ENCODE assay signal across 13 cellular contexts in genomic region chr4:1784789-1785591, GRCh38. TPM values are rescaled to one million over a fixed set of nuclear protein-coding genes. Genes with fewer than 3 reads are reported as not detected.
DNase-seq lines count a peak whose midpoint lies in the region; ATAC-seq and TF ChIP-seq lines count a peak whose summit lies in the region.
"Had no signal": no experiment of that assay in that cellular context is flagged by ENCODE, and none has a peak within 500 bp of the region (broad histone marks: within the 10 kb centered on the region; RNA-seq: fewer than 3 reads in every experiment).

No MANE protein-coding gene starts in this region.

- H3K27me3 ChIP-seq in BLaER1: 0 out of 2 replicates have a peak, but pooled peaks cover 5% of the 10 kb centered on the region
- no peaks in the 10 kb centered on the region for H3K27me3 ChIP-seq in WERI-Rb-1 (ENCODE audit: insufficient read depth, low read depth, severe bottlenecking)
- H3K27me3 ChIP-seq in heart right ventricle: no peaks in the 10 kb centered on the region
- H3K27me3 ChIP-seq in CD4-positive, alpha-beta memory T cell (ENCODE audit: insufficient read depth, low read length): no peaks in the 10 kb centered on the region

- no peaks in the 10 kb centered on the region for H3K36me3 Mint-ChIP-seq in nephron progenitor cell (ENCODE audit: low read depth)
- no peaks in the 10 kb centered on the region for H3K36me3 Mint-ChIP-seq in CD4-positive, alpha-beta memory T cell
- H3K36me3 Mint-ChIP-seq in stimulated activated effector memory CD8-positive, alpha-beta T cell treated with anti-CD3 and anti-CD28 coated beads, Interleukin-12 subunit alpha, Interleukin-12 subunit beta, amount 100 ng/mL, for 72 hours: no peaks in the 10 kb centered on the region
- H3K36me3 Mint-ChIP-seq: WTC11 had no signal

- H3K27ac ChIP-seq in BLaER1: peak overlapping the region; percentile 20; the same call in 1 of the 2 replicates
- H3K27ac ChIP-seq in WERI-Rb-1: no peak overlapping the region
- H3K27ac ChIP-seq in heart right ventricle: peak overlapping the region in 5 of 10 donors; percentile 46 to 68 (median 55)
- H3K27ac ChIP-seq in CD4-positive, alpha-beta memory T cell (ENCODE audit: low read depth, low read length): no peak overlapping the region

- H3K9me3 ChIP-seq in BLaER1 (no peaks in the 10 kb centered on the region), WERI-Rb-1 (ENCODE audit: severe bottlenecking) (no peaks in the 10 kb centered on the region), heart right ventricle (no peaks in the 10 kb centered on the region)
- no peaks in the 10 kb centered on the region for H3K9me3 ChIP-seq in CD4-positive, alpha-beta memory T cell (ENCODE audit: control insufficient read depth in 1 of 2, low read length in 2 of 2)

- peak overlapping the region; percentile 76 for H3K4me2 ChIP-seq in BLaER1

- TF ChIP-seq CTCF in WERI-Rb-1 (IDR thresholded peaks at IDR 0.05; ENCODE audit: low read depth, low read length) (no peak), heart right ventricle (IDR thresholded peaks at IDR 0.05) (no peak), nephron progenitor cell (IDR thresholded peaks at IDR 0.05) (no peak)

- CTCF ChIA-PET in CD4-positive, alpha-beta memory T cell (lab: Charles Lee; ENCODE audit: partially characterized antibody): interaction anchor here (0.9 kb wide), 1 partner anchor 23 kb away, joined by 3 read pairs; no protein-coding TSS in a partner anchor

- H3K4me3 ChIP-seq in BLaER1: no peak overlapping the region
- H3K4me3 ChIP-seq in WERI-Rb-1 (ENCODE audit: low read depth, low read length): no peak overlapping the region
- no peak overlapping the region for H3K4me3 ChIP-seq in heart right ventricle
- no peak overlapping the region for H3K4me3 ChIP-seq in CD4-positive, alpha-beta memory T cell (ENCODE audit: low read length in 2 of 2)

- H3K4me1 Mint-ChIP-seq in nephron progenitor cell: peaks cover 13% of the 10 kb centered on the region
- H3K4me1 Mint-ChIP-seq in CD4-positive, alpha-beta memory T cell: no peaks in the 10 kb centered on the region
- H3K4me1 Mint-ChIP-seq in stimulated activated effector memory CD8-positive, alpha-beta T cell treated with anti-CD3 and anti-CD28 coated beads, Interleukin-12 subunit alpha, Interleukin-12 subunit beta, amount 100 ng/mL, for 72 hours: no peaks in the 10 kb centered on the region

- POLR2A ChIA-PET in CD4-positive, alpha-beta memory T cell (lab: Charles Lee; ENCODE audit: partially characterized antibody): no interaction called here

- peak overlapping the region; percentile 69 for H3K27ac Mint-ChIP-seq in nephron progenitor cell
- H3K27ac Mint-ChIP-seq in CD4-positive, alpha-beta memory T cell: no peak overlapping the region
- H3K27ac Mint-ChIP-seq in stimulated activated effector memory CD8-positive, alpha-beta T cell treated with anti-CD3 and anti-CD28 coated beads, Interleukin-12 subunit alpha, Interleukin-12 subunit beta, amount 100 ng/mL, for 72 hours: no peak overlapping the region
- H3K27ac Mint-ChIP-seq: WTC11 had no signal

- H3K4me1 ChIP-seq in BLaER1 (peaks cover 49% of the 10 kb centered on the region), heart right ventricle (peaks cover 0 to 15% (median 12%) of the 10 kb centered on the region in 9 donors)
- H3K4me1 ChIP-seq in CD4-positive, alpha-beta memory T cell (ENCODE audit: insufficient read depth, low read length): no peaks in the 10 kb centered on the region

- peaks cover 10% of the 10 kb centered on the region for H3K27me3 Mint-ChIP-seq in nephron progenitor cell (ENCODE audit: low read depth, poor library complexity)
- H3K27me3 Mint-ChIP-seq in CD4-positive, alpha-beta memory T cell: no peaks in the 10 kb centered on the region

- peaks cover 7% of the 10 kb centered on the region for H4K20me1 ChIP-seq in BLaER1

- no peak overlapping the region for H3K9ac ChIP-seq in BLaER1

- H3K9me3 Mint-ChIP-seq in nephron progenitor cell: no peaks in the 10 kb centered on the region
- no peaks in the 10 kb centered on the region for H3K9me3 Mint-ChIP-seq in CD4-positive, alpha-beta memory T cell
- H3K9me3 Mint-ChIP-seq in stimulated activated effector memory CD8-positive, alpha-beta T cell treated with anti-CD3 and anti-CD28 coated beads, Interleukin-12 subunit alpha, Interleukin-12 subunit beta, amount 100 ng/mL, for 72 hours: no peaks in the 10 kb centered on the region
- H3K9me3 Mint-ChIP-seq: WTC11 had no signal

- ATAC-seq in heart right ventricle: peak; percentile 63 to 92 (median 78)
- no peak for ATAC-seq in stimulated activated effector memory CD8-positive, alpha-beta T cell treated with anti-CD3 and anti-CD28 coated beads, Interleukin-12 subunit alpha, Interleukin-12 subunit beta, amount 100 ng/mL, for 72 hours
- no peak for ATAC-seq in GM21381 (IDR thresholded peaks at IDR 0.05; ENCODE audit: unreplicated experiment)
- ATAC-seq: WTC11 had no signal

- H3K36me3 ChIP-seq in BLaER1 (no peaks in the 10 kb centered on the region), WERI-Rb-1 (no peaks in the 10 kb centered on the region), heart right ventricle (no peaks in the 10 kb centered on the region)
- H3K36me3 ChIP-seq in CD4-positive, alpha-beta memory T cell (ENCODE audit: insufficient read depth, low read length): no peaks in the 10 kb centered on the region

- DNase-seq in WERI-Rb-1 (peak; percentile 41), heart right ventricle (peak; percentile 51 to 61), nephron progenitor cell (no peak), midbrain (lab: John Stamatoyannopoulos, UW) (no peak)
- no peak for DNase-seq in CD4-positive, alpha-beta memory T cell
- no peak for DNase-seq in stimulated activated effector memory CD8-positive, alpha-beta T cell treated with anti-CD3 and anti-CD28 coated beads, Interleukin-12 subunit alpha, Interleukin-12 subunit beta, amount 100 ng/mL, for 72 hours (ENCODE audit: low spot score in 2 of 2)
- DNase-seq: KG1, mammary epithelial cell, NCI-H1092 treated with DMSO at 0.1 percent for 48 hours, NCI-H345 had no signal

- no peak overlapping the region for H3K4me3 Mint-ChIP-seq in nephron progenitor cell
- no peak overlapping the region for H3K4me3 Mint-ChIP-seq in CD4-positive, alpha-beta memory T cell
- no peak overlapping the region for H3K4me3 Mint-ChIP-seq in stimulated activated effector memory CD8-positive, alpha-beta T cell treated with anti-CD3 and anti-CD28 coated beads, Interleukin-12 subunit alpha, Interleukin-12 subunit beta, amount 100 ng/mL, for 72 hours
- H3K4me3 Mint-ChIP-seq: WTC11 had no signal

- 46% methylated on average over 17 of the region's 17 CpGs for WGBS in heart right ventricle, 2 donors

- intact Hi-C loops in heart right ventricle (cut with DNase I): no loop called here
- intact Hi-C loops in CD4-positive, alpha-beta memory T cell (cut with micrococcal nuclease): no loop called here

RNA-seq across cellular contexts. Expression of gene FGFR3, which starts 8.1 kb away (rescaled TPM):
- 1 to 10 TPM; 1.2 to 5.3 (median 2.4) TPM for total RNA-seq in heart right ventricle
- polyA plus RNA-seq in heart right ventricle: 1 to 10 TPM; 1.3 to 6.6 TPM
- total RNA-seq in CD4-positive, alpha-beta memory T cell: under 1 TPM; 0.53 to 0.67 TPM
- not detected for polyA plus RNA-seq in CD4-positive, alpha-beta memory T cell

Comparison
In these comparisons a context has a peak if more than half of its experiments do, and no peak if none do; other contexts are left out.
1. DNase-seq: peak in WERI-Rb-1 (single experiment) and heart right ventricle (2 of 2); none in nephron progenitor cell (single experiment), CD4-positive, alpha-beta memory T cell (0 of 5), stimulated activated effector memory CD8-positive, alpha-beta T cell treated with anti-CD3 and anti-CD28 coated beads, Interleukin-12 subunit alpha, Interleukin-12 subunit beta, amount 100 ng/mL, for 72 hours (0 of 2) and midbrain (single experiment).
2. ATAC-seq: peak in heart right ventricle (8 of 8); none in stimulated activated effector memory CD8-positive, alpha-beta T cell treated with anti-CD3 and anti-CD28 coated beads, Interleukin-12 subunit alpha, Interleukin-12 subunit beta, amount 100 ng/mL, for 72 hours (single experiment) and GM21381 (single experiment).